Comparison of ENCODE assay signal across 23 cellular contexts in the genomic region with DNA sequence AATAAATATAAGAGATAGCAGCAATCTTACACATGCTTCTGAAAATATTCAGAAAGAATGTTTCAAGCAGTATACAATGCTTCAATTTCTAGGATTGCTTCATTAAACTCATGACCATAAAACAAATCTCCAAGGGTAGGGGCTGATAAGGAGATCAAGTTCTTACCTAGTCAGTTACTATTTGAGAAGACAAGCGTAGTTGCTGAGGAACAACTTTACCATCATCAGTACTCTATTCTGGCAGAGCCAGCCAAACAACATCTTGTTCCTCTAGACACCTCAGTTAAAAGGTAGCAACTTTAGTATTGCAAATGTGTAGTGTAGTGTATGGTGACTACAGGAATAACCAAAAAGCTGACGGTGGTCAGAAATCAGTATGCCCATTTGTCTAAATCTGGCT.
"Had no signal": no experiment of that assay in that cellular context is flagged by ENCODE, and none has a peak within 500 bp of the region (broad histone marks: within the 10 kb centered on the region; RNA-seq: fewer than 3 reads in every experiment).

No MANE protein-coding gene starts in this region.

- H3K27ac ChIP-seq: colonic mucosa, coronary artery, dorsolateral prefrontal cortex, epithelial cell of prostate, esophagus muscularis mucosa, esophagus squamous epithelium, foreskin keratinocyte, gastrocnemius medialis, gastroesophageal sphincter, heart left ventricle, heart right ventricle had no signal

- H3K4me3 ChIP-seq: colonic mucosa, coronary artery, dorsolateral prefrontal cortex, esophagus muscularis mucosa, esophagus squamous epithelium, gastrocnemius medialis, gastroesophageal sphincter, heart left ventricle, heart right ventricle had no signal

- H3K27me3 ChIP-seq: colonic mucosa, dorsolateral prefrontal cortex, esophagus muscularis mucosa, esophagus squamous epithelium, foreskin keratinocyte, gastrocnemius medialis, gastroesophageal sphincter, heart left ventricle, heart right ventricle had no signal

- DNase-seq: colonic mucosa; cortex of kidney; dermis blood vessel endothelial cell; dorsolateral prefrontal cortex; effector CD4-positive, alpha-beta T cell; effector CD8-positive, alpha-beta T cell; effector memory CD4-positive, alpha-beta T cell; effector memory CD8-positive, alpha-beta T cell; endodermal cell; erythroblast; esophagus squamous epithelium; foreskin fibroblast; foreskin keratinocyte; foreskin melanocyte; gastrocnemius medialis; glutamatergic neuron; head of caudate nucleus; heart left ventricle; heart right ventricle had no signal

- H3K36me3 ChIP-seq: colonic mucosa, esophagus muscularis mucosa, esophagus squamous epithelium, gastrocnemius medialis, gastroesophageal sphincter, heart left ventricle, heart right ventricle had no signal

- H3K4me1 ChIP-seq: colonic mucosa, esophagus muscularis mucosa, esophagus squamous epithelium, foreskin keratinocyte, gastrocnemius medialis, gastroesophageal sphincter, heart right ventricle had no signal

- H3K9me3 ChIP-seq: colonic mucosa, esophagus muscularis mucosa, esophagus squamous epithelium, gastrocnemius medialis, gastroesophageal sphincter, heart left ventricle had no signal
